In genomic region chr3:99624536-99625236, GRCh38 we compare ENCODE assay signal across 17 cellular contexts. TPM values are rescaled to one million over a fixed set of nuclear protein-coding genes. Genes with fewer than 3 reads are reported as not detected.
A peak's percentile ranks its signal among the peaks of the same experiment; 100 is the strongest.
DNase-seq lines count a peak whose midpoint lies in the region; ATAC-seq, FAIRE-seq and TF ChIP-seq lines count a peak whose summit lies in the region.
"Had no signal": no experiment of that assay in that cellular context is flagged by ENCODE, and none has a peak within 500 bp of the region (broad histone marks: within the 10 kb centered on the region; RNA-seq: fewer than 3 reads in every experiment).

No MANE protein-coding gene starts in this region.

- 75 to 76% methylated on average over 2 of the region's 2 CpGs for WGBS in pancreas, 2 donors

- no peaks in the 10 kb centered on the region for H3K4me1 ChIP-seq in pancreas
- no peaks in the 10 kb centered on the region for H3K4me1 ChIP-seq in gastrocnemius medialis
- H3K4me1 ChIP-seq: lower lobe of right lung had no signal

- in situ Hi-C loops in gastrocnemius medialis (cut with MboI; ENCODE audit: low sequenced_read_pairs in 4 of 4): no loop called here

- TF ChIP-seq CTCF in pancreas (IDR thresholded peaks at IDR 0.05) (no peak), gastrocnemius medialis (IDR thresholded peaks at IDR 0.05 in 4 of 5, conservative IDR thresholded peaks at IDR 0.05 in 1 of 5) (no peak)

- H3K36me3 ChIP-seq in pancreas: no peaks in the 10 kb centered on the region
- no peaks in the 10 kb centered on the region for H3K36me3 ChIP-seq in gastrocnemius medialis
- H3K36me3 ChIP-seq: lower lobe of right lung, MG63 had no signal

- no peak for TF ChIP-seq POLR2A in GM12892 (IDR thresholded peaks at IDR 0.05; ENCODE audit: low read depth, low read length)
- no peak for TF ChIP-seq POLR2A in gastrocnemius medialis (IDR thresholded peaks at IDR 0.05)

- H3K4me3 ChIP-seq in pancreas (no peak overlapping the region), gastrocnemius medialis (no peak overlapping the region)
- H3K4me3 ChIP-seq: lower lobe of right lung, MG63 had no signal

- DNase-seq in GM12892 (ENCODE audit: insufficient read length) (no peak), MV-4-11 (lab: John Stamatoyannopoulos, UW) (peak; percentile 66), pancreas (no peak), DMS53 (lab: John Stamatoyannopoulos, UW) (no peak), gastrocnemius medialis (no peak)
- DNase-seq: CD4-positive, alpha-beta memory T cell; lower lobe of right lung; MG63; naive B cell; NCI-H1930; NCI-H510A had no signal

- peak; percentile 40 for ATAC-seq in GM19455 (IDR thresholded peaks at IDR 0.05; ENCODE audit: unreplicated experiment)
- peak; percentile 40 for ATAC-seq in HG02870 (IDR thresholded peaks at IDR 0.05; ENCODE audit: unreplicated experiment)
- no peak for ATAC-seq in HG03469 (IDR thresholded peaks at IDR 0.05; ENCODE audit: unreplicated experiment)
- no peak for ATAC-seq in pancreas
- ATAC-seq in gastrocnemius medialis: no peak
- ATAC-seq: activated CD4-positive, CD25-positive, alpha-beta regulatory T cell treated with anti-CD3 and anti-CD28 coated beads, Interleukin-2, amount 50 U/mL, for 24 hours had no signal

- H3K27me3 ChIP-seq in pancreas (no peaks in the 10 kb centered on the region), gastrocnemius medialis (no peaks in the 10 kb centered on the region)
- H3K27me3 ChIP-seq: MG63 had no signal

- no peaks in the 10 kb centered on the region for H3K9me3 ChIP-seq in pancreas
- no peaks in the 10 kb centered on the region for H3K9me3 ChIP-seq in gastrocnemius medialis
- H3K9me3 ChIP-seq: lower lobe of right lung, MG63 had no signal

- intact Hi-C loops in pancreas (cut with DNase I): no loop called here
- intact Hi-C loops in gastrocnemius medialis (cut with DNase I; ENCODE audit: low total_unique reads): no loop called here

- H3K27ac ChIP-seq in pancreas: no peak overlapping the region
- no peak overlapping the region for H3K27ac ChIP-seq in gastrocnemius medialis
- H3K27ac ChIP-seq: lower lobe of right lung had no signal

- FAIRE-seq in GM12892 (lab: Jason Lieb, UNC) (peak; percentile 9), pancreas (lab: Jason Lieb, UNC) (no peak)

RNA-seq across cellular contexts. Expression of gene COL8A1, which starts 13.7 kb away (rescaled TPM):
- polyA plus RNA-seq in GM12892 (2012; ENCODE audit: missing spikeins): 0.04 TPM
- 10 to 100 TPM in 1 of 6 donors, 1 to 10 TPM in 1, under 1 TPM in 4; 0.24 to 10.1 (median 0.59) TPM for total RNA-seq in pancreas
- under 1 TPM; 0.35 to 0.87 TPM for polyA plus RNA-seq in pancreas
- total RNA-seq in gastrocnemius medialis: 1 to 10 TPM; 2.2 to 8.6 (median 5.1) TPM
- total RNA-seq: activated T-helper 2 cell treated with anti-CD3 and anti-CD28 coated beads, Interferon-gamma antibody, Interleukin-2, Interleukin-4, amounts not matched to agents 10 μg/mL and 5 μg/mL and 100 μg/mL, durations not matched to agents 14 hours and 24 hours and 36 hours; CD4-positive, alpha-beta memory T cell; T-helper 2 cell treated with Interferon-gamma antibody and Interleukin-4, amounts not matched to agents 100 ng/mL and 5 ng/mL, for 36 hours had no signal
- polyA plus RNA-seq: CD4-positive, alpha-beta memory T cell had no signal

Comparison
In these comparisons a context has a peak if more than half of its experiments do, and no peak if none do; other contexts are left out.
1. ATAC-seq: peak in GM19455 (single experiment) and HG02870 (single experiment); none in HG03469 (single experiment), pancreas (0 of 4) and gastrocnemius medialis (0 of 2).